ENCODE assay signal across 28 cellular contexts in the genomic region with DNA sequence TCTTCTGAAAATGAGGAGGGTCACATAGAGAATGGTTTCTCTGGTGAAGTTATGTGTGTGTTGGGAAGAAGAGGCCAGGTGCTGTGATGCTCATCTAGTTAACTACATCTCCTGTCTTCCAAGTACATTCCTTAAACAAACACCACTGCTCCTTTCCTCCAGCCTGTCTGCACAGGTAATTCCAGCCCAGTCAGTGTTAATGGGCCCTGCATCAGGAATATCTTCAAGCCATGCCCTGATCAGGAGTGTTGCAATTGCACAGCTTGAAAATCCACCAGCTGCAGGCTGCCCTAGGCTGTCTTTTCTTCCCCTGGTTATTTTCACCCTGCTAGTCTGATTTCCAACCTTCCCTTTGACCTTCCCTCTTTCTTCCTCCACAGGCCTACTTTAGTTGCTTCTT. TPM values are rescaled to one million over a fixed set of nuclear protein-coding genes. Genes with fewer than 3 reads are reported as not detected.
A peak's percentile ranks its signal among the peaks of the same experiment; 100 is the strongest.
DNase-seq lines count a peak whose midpoint lies in the region; ATAC-seq and TF ChIP-seq lines count a peak whose summit lies in the region.
"Had no signal": no experiment of that assay in that cellular context is flagged by ENCODE, and none has a peak within 500 bp of the region (broad histone marks: within the 10 kb centered on the region; RNA-seq: fewer than 3 reads in every experiment).

No MANE protein-coding gene starts in this region.

- H3K4me1 ChIP-seq in endodermal cell (ENCODE audit: control insufficient read depth, insufficient read depth, low read length), result no peaks in the 10 kb centered on the region
- H3K4me1 ChIP-seq: BLaER1, SJCRH30 had no signal

- H3K27ac Mint-ChIP-seq in activated T-cell treated with anti-CD3 and anti-CD28 coated beads, Interleukin-2, amount 50 U/mL, for 72 hours, result peak overlapping the region; percentile 21
- H3K27ac Mint-ChIP-seq in endodermal cell (no peak overlapping the region), mesothelial cell of epicardium (peak overlapping the region; percentile 37)

- H3K27ac ChIP-seq in endodermal cell (ENCODE audit: low read depth, low read length), result no peak overlapping the region
- H3K27ac ChIP-seq: BLaER1, GM23248, SJCRH30 had no signal

- TF ChIP-seq CTCF in endodermal cell (conservative IDR thresholded peaks at IDR 0.05), result no peak
- TF ChIP-seq CTCF in mesothelial cell of epicardium (IDR thresholded peaks at IDR 0.05; ENCODE audit: unreplicated experiment), result no peak

- H3K36me3 Mint-ChIP-seq in activated T-cell treated with anti-CD3 and anti-CD28 coated beads, Interleukin-2, amount 50 U/mL, for 72 hours (ENCODE audit: insufficient read depth in 2 of 2), result no peaks in the 10 kb centered on the region
- H3K36me3 Mint-ChIP-seq in endodermal cell (ENCODE audit: low read depth) (no peaks in the 10 kb centered on the region), mesothelial cell of epicardium (peaks cover 8% of the 10 kb centered on the region)
- H3K36me3 Mint-ChIP-seq: CD4-positive, CD25-positive, alpha-beta regulatory T cell had no signal

- no peaks in the 10 kb centered on the region for H3K9me3 ChIP-seq in endodermal cell (ENCODE audit: control insufficient read depth, low read length)
- H3K9me3 ChIP-seq: BLaER1, SJCRH30 had no signal

- H3K4me1 Mint-ChIP-seq in activated T-cell treated with anti-CD3 and anti-CD28 coated beads, Interleukin-2, amount 50 U/mL, for 72 hours (ENCODE audit: low read depth), result peaks cover 23% of the 10 kb centered on the region
- H3K4me1 Mint-ChIP-seq in endodermal cell (no peaks in the 10 kb centered on the region), mesothelial cell of epicardium (peaks cover 16% of the 10 kb centered on the region)

- DNase-seq in activated T-cell treated with anti-CD3 and anti-CD28 coated beads, Interleukin-2, amount 50 U/mL, for 72 hours, result no peak
- DNase-seq in activated T-cell treated with anti-CD3 and anti-CD28 coated beads, Interleukin-2, amount 50 U/mL, for 1 hour, result no peak
- DNase-seq in endodermal cell, result peak; percentile 20
- DNase-seq in mesothelial cell of epicardium (ENCODE audit: low spot score in 2 of 2, unreplicated experiment in 2 of 2), result no peak
- DNase-seq in head of caudate nucleus, result no peak
- DNase-seq in NCI-H1436 treated with DMSO at 0.1 percent for 48 hours (lab: John Stamatoyannopoulos, UW), result no peak
- DNase-seq: 8988T; ACHN; CD4-positive, CD25-positive, alpha-beta regulatory T cell; DMS153; DND-41; GM23248; H7; Kasumi-1; MV-4-11; NCI-H1105 treated with DMSO at 0.1 percent for 48 hours; NCI-H2029; NCI-H446; NCI-H524 treated with DMSO at 0.1 percent for 48 hours; NCI-H774; NK-92 treated with Interleukin-12 subunit alpha and Interleukin-12 subunit beta, amount 100 ng/mL, for 24 hours; PC-3; SJCRH30 had no signal

- H3K4me3 Mint-ChIP-seq in activated T-cell treated with anti-CD3 and anti-CD28 coated beads, Interleukin-2, amount 50 U/mL, for 72 hours, result no peak overlapping the region
- H3K4me3 Mint-ChIP-seq in endodermal cell (no peak overlapping the region), mesothelial cell of epicardium (no peak overlapping the region)
- H3K4me3 Mint-ChIP-seq: CD4-positive, CD25-positive, alpha-beta regulatory T cell had no signal

- no peaks in the 10 kb centered on the region for H3K9me3 Mint-ChIP-seq in activated T-cell treated with anti-CD3 and anti-CD28 coated beads, Interleukin-2, amount 50 U/mL, for 72 hours
- H3K9me3 Mint-ChIP-seq in endodermal cell (no peaks in the 10 kb centered on the region), mesothelial cell of epicardium (no peaks in the 10 kb centered on the region)
- H3K9me3 Mint-ChIP-seq: CD4-positive, CD25-positive, alpha-beta regulatory T cell had no signal

- intact Hi-C loops in head of caudate nucleus (cut with DNase I), result loop anchor here (5.0 to 10.0 kb wide), 2 partner anchors 261 to 508 kb away; no protein-coding TSS in a partner anchor

- no peak overlapping the region for H3K9ac ChIP-seq in endodermal cell (ENCODE audit: extremely low read depth, low read length, poor library complexity, severe bottlenecking)
- H3K9ac ChIP-seq: BLaER1, GM23248 had no signal

- no peaks in the 10 kb centered on the region for H3K27me3 ChIP-seq in endodermal cell (ENCODE audit: control insufficient read depth, insufficient read depth, low read length, poor library complexity, severe bottlenecking)
- H3K27me3 ChIP-seq: BLaER1, SJCRH30 had no signal

- no peak overlapping the region for H3K4me3 ChIP-seq in endodermal cell (ENCODE audit: low read length)
- H3K4me3 ChIP-seq: BLaER1, GM23248, K562, SJCRH30 had no signal

- no peaks in the 10 kb centered on the region for H3K36me3 ChIP-seq in endodermal cell (ENCODE audit: control insufficient read depth, insufficient read depth, low read length)
- H3K36me3 ChIP-seq: SJCRH30 had no signal

- H3K27me3 Mint-ChIP-seq in activated T-cell treated with anti-CD3 and anti-CD28 coated beads, Interleukin-2, amount 50 U/mL, for 72 hours (ENCODE audit: low read depth), result peaks cover 5% of the 10 kb centered on the region
- H3K27me3 Mint-ChIP-seq in endodermal cell (ENCODE audit: insufficient read depth) (peaks cover 2% of the 10 kb centered on the region), mesothelial cell of epicardium (ENCODE audit: low read depth) (no peaks in the 10 kb centered on the region)

- no peak for ATAC-seq in activated T-cell treated with anti-CD3 and anti-CD28 coated beads, Interleukin-2, amount 50 U/mL, for 72 hours (replicated peaks in 1 of 2)
- no peak for ATAC-seq in HG02588 (IDR thresholded peaks at IDR 0.05; ENCODE audit: unreplicated experiment)
- ATAC-seq: K562, PC-3, Right ventricle myocardium inferior had no signal

RNA-seq across cellular contexts. Expression of a gene that starts 41.9 kb away (rescaled TPM):
- not detected for total RNA-seq in activated T-cell treated with anti-CD3 and anti-CD28 coated beads, Interleukin-2, amount 50 U/mL, for 72 hours
- total RNA-seq in endodermal cell (not detected), mesothelial cell of epicardium (not detected in 3 replicates)
- polyA plus RNA-seq in endodermal cell (2013, experiment 1 of 2), result not detected
- polyA plus RNA-seq in endodermal cell (2013, experiment 2 of 2), result not detected
- total RNA-seq: CD4-positive, CD25-positive, alpha-beta regulatory T cell; GM23248; H7; K562; MCF 10A; PC-3 had no signal
- polyA plus RNA-seq: GM23248 had no signal
